14 cellular contexts compared by ENCODE assay signal in genomic region chr22:20093437-20093836, GRCh38. TPM values are rescaled to one million over a fixed set of nuclear protein-coding genes. Genes with fewer than 3 reads are reported as not detected.
DNase-seq lines count a peak whose midpoint lies in the region; ATAC-seq and TF ChIP-seq lines count a peak whose summit lies in the region.
"Had no signal": no experiment of that assay in that cellular context is flagged by ENCODE, and none has a peak within 500 bp of the region (broad histone marks: within the 10 kb centered on the region; RNA-seq: fewer than 3 reads in every experiment).

No MANE protein-coding gene starts in this region.

- H3K27ac Mint-ChIP-seq in activated CD8-positive, alpha-beta T cell treated with anti-CD3 and anti-CD28 coated beads, Interleukin-2, amount 10 ng/mL, durations not matched to agents 7 days and 5 days = peak overlapping the region; percentile 22
- no peak overlapping the region for H3K27ac Mint-ChIP-seq in activated CD8-positive, alpha-beta T cell treated with anti-CD3 and anti-CD28 coated beads for 36 hours
- H3K27ac Mint-ChIP-seq in endodermal cell = no peak overlapping the region
- H3K27ac Mint-ChIP-seq: neural progenitor cell had no signal

- H3K9me3 ChIP-seq in aorta (ENCODE audit: control insufficient read depth, low read length) = no peaks in the 10 kb centered on the region
- peaks cover 7% of the 10 kb centered on the region for H3K9me3 ChIP-seq in endodermal cell (ENCODE audit: control insufficient read depth, low read length)

- H3K36me3 Mint-ChIP-seq in activated CD8-positive, alpha-beta T cell treated with anti-CD3 and anti-CD28 coated beads, Interleukin-2, amount 10 ng/mL, durations not matched to agents 7 days and 5 days (ENCODE audit: low read depth) = peaks cover 94% of the 10 kb centered on the region
- H3K36me3 Mint-ChIP-seq in activated CD8-positive, alpha-beta T cell treated with anti-CD3 and anti-CD28 coated beads for 36 hours (ENCODE audit: low read depth) = peaks cover 91% of the 10 kb centered on the region
- H3K36me3 Mint-ChIP-seq in endodermal cell (ENCODE audit: low read depth) = peaks cover 98% of the 10 kb centered on the region

- no peak for ATAC-seq in activated CD8-positive, alpha-beta T cell treated with anti-CD3 and anti-CD28 coated beads, Interleukin-2, amount 10 ng/mL, durations not matched to agents 7 days and 5 days
- ATAC-seq in activated CD8-positive, alpha-beta T cell treated with anti-CD3 and anti-CD28 coated beads for 36 hours = no peak
- ATAC-seq in aorta (ENCODE audit: low FRiP score) (peak; percentile 86), GM21737 (IDR thresholded peaks at IDR 0.05; ENCODE audit: unreplicated experiment) (no peak)

- H3K4me1 ChIP-seq in aorta (ENCODE audit: control insufficient read depth in 1 of 2, insufficient read depth in 2 of 2, low read length in 2 of 2) (no peaks in the 10 kb centered on the region), endodermal cell (ENCODE audit: control insufficient read depth, insufficient read depth, low read length) (no peaks in the 10 kb centered on the region)
- H3K4me1 ChIP-seq: neural progenitor cell had no signal

- H3K36me3 ChIP-seq in aorta (ENCODE audit: control insufficient read depth in 1 of 2, insufficient read depth in 2 of 2, low read length in 1 of 2) = peaks cover 0 to 5% of the 10 kb centered on the region in 2 donors
- peaks cover 95% of the 10 kb centered on the region for H3K36me3 ChIP-seq in endodermal cell (ENCODE audit: control insufficient read depth, insufficient read depth, low read length)

- intact Hi-C loops in activated CD8-positive, alpha-beta T cell treated with anti-CD3 and anti-CD28 coated beads for 36 hours (cut with micrococcal nuclease) = no loop called here
- intact Hi-C loops in aorta (cut with DNase I) = no loop called here

- no peak for TF ChIP-seq CTCF in activated CD8-positive, alpha-beta T cell treated with anti-CD3 and anti-CD28 coated beads for 36 hours (IDR thresholded peaks at IDR 0.05)
- TF ChIP-seq CTCF in endodermal cell (conservative IDR thresholded peaks at IDR 0.05) = no peak

- no peaks in the 10 kb centered on the region for H3K27me3 Mint-ChIP-seq in activated CD8-positive, alpha-beta T cell treated with anti-CD3 and anti-CD28 coated beads, Interleukin-2, amount 10 ng/mL, durations not matched to agents 7 days and 5 days (ENCODE audit: low read depth)
- H3K27me3 Mint-ChIP-seq in activated CD8-positive, alpha-beta T cell treated with anti-CD3 and anti-CD28 coated beads for 36 hours = no peaks in the 10 kb centered on the region
- H3K27me3 Mint-ChIP-seq in endodermal cell (ENCODE audit: insufficient read depth) = no peaks in the 10 kb centered on the region

- POLR2A ChIA-PET in activated CD8-positive, alpha-beta T cell treated with anti-CD3 and anti-CD28 coated beads, Interleukin-2, amount 10 ng/mL, durations not matched to agents 7 days and 5 days (lab: Charles Lee) = no interaction called here
- POLR2A ChIA-PET in activated CD8-positive, alpha-beta T cell treated with anti-CD3 and anti-CD28 coated beads for 36 hours (lab: Charles Lee) = interaction anchor here (0.7 to 1.8 kb wide), 6 partner anchors 14 to 34 kb away, joined by 3 to 5 read pairs (median 4); partner anchors contain the start of genes DGCR8 and RANBP1

- no peaks in the 10 kb centered on the region for H3K27me3 ChIP-seq in aorta (ENCODE audit: control insufficient read depth in 1 of 2, insufficient read depth in 2 of 2, low read length in 1 of 2)
- no peaks in the 10 kb centered on the region for H3K27me3 ChIP-seq in endodermal cell (ENCODE audit: control insufficient read depth, insufficient read depth, low read length, poor library complexity, severe bottlenecking)
- H3K27me3 ChIP-seq: neural progenitor cell had no signal

- H3K4me3 Mint-ChIP-seq in activated CD8-positive, alpha-beta T cell treated with anti-CD3 and anti-CD28 coated beads, Interleukin-2, amount 10 ng/mL, durations not matched to agents 7 days and 5 days = no peak overlapping the region
- H3K4me3 Mint-ChIP-seq in activated CD8-positive, alpha-beta T cell treated with anti-CD3 and anti-CD28 coated beads for 36 hours = no peak overlapping the region
- no peak overlapping the region for H3K4me3 Mint-ChIP-seq in endodermal cell
- H3K4me3 Mint-ChIP-seq: neural progenitor cell had no signal

- peak overlapping the region in 1 of 2 donors; percentile 49 for H3K27ac ChIP-seq in aorta (ENCODE audit: low read depth in 1 of 2, low read length in 2 of 2)
- H3K27ac ChIP-seq in endodermal cell (ENCODE audit: low read depth, low read length) = no peak overlapping the region
- H3K27ac ChIP-seq: KMS-11, neural progenitor cell had no signal

- peaks cover 11% of the 10 kb centered on the region for H3K9me3 Mint-ChIP-seq in activated CD8-positive, alpha-beta T cell treated with anti-CD3 and anti-CD28 coated beads, Interleukin-2, amount 10 ng/mL, durations not matched to agents 7 days and 5 days (ENCODE audit: insufficient read depth)
- peaks cover 8% of the 10 kb centered on the region for H3K9me3 Mint-ChIP-seq in activated CD8-positive, alpha-beta T cell treated with anti-CD3 and anti-CD28 coated beads for 36 hours
- H3K9me3 Mint-ChIP-seq in endodermal cell = no peaks in the 10 kb centered on the region
- H3K9me3 Mint-ChIP-seq: neural progenitor cell had no signal

- peaks cover 75% of the 10 kb centered on the region for H3K4me1 Mint-ChIP-seq in activated CD8-positive, alpha-beta T cell treated with anti-CD3 and anti-CD28 coated beads, Interleukin-2, amount 10 ng/mL, durations not matched to agents 7 days and 5 days (ENCODE audit: low read depth)
- H3K4me1 Mint-ChIP-seq in activated CD8-positive, alpha-beta T cell treated with anti-CD3 and anti-CD28 coated beads for 36 hours (ENCODE audit: low read depth) = peaks cover 81% of the 10 kb centered on the region
- no peaks in the 10 kb centered on the region for H3K4me1 Mint-ChIP-seq in endodermal cell
- H3K4me1 Mint-ChIP-seq: neural progenitor cell had no signal

- WGBS in aorta, 2 donors = 4 to 12% methylated on average over 7 of the region's 7 CpGs
- WGBS in endodermal cell (ENCODE audit: insufficient coverage in 1 of 2, insufficient read length in 1 of 2), 2 experiments = 94 to 95% methylated on average over 6 to 7 of the region's 7 CpGs

- no peak overlapping the region for H3K9ac ChIP-seq in endodermal cell (ENCODE audit: extremely low read depth, low read length, poor library complexity, severe bottlenecking)
- H3K9ac ChIP-seq: KMS-11, neural progenitor cell had no signal

- no peak overlapping the region for H3K4me3 ChIP-seq in aorta (ENCODE audit: low read length in 2 of 2)
- H3K4me3 ChIP-seq in endodermal cell (ENCODE audit: low read length) = no peak overlapping the region
- H3K4me3 ChIP-seq: neural progenitor cell had no signal

- DNase-seq in activated CD8-positive, alpha-beta T cell treated with anti-CD3 and anti-CD28 coated beads, Interleukin-2, amount 10 ng/mL, durations not matched to agents 7 days and 5 days = no peak
- no peak for DNase-seq in activated CD8-positive, alpha-beta T cell treated with anti-CD3 and anti-CD28 coated beads for 36 hours
- DNase-seq in medulla oblongata (ENCODE audit: extremely low spot score) (peak; percentile 65), aorta (peak; percentile 68 to 78), endodermal cell (no peak)
- DNase-seq: activated CD4-positive, alpha-beta T cell treated with anti-CD3 and anti-CD28 coated beads for 4 hours; GF-D8; NCI-H1436 treated with DMSO at 0.1 percent for 48 hours; NCI-H526 treated with DMSO at 0.1 percent for 48 hours; T-helper 2 cell had no signal

- CTCF ChIA-PET in activated CD8-positive, alpha-beta T cell treated with anti-CD3 and anti-CD28 coated beads, Interleukin-2, amount 10 ng/mL, durations not matched to agents 7 days and 5 days (lab: Charles Lee) = interaction anchor here (1.4 kb wide), 1 partner anchor 15 kb away, joined by 3 read pairs; no protein-coding TSS in a partner anchor
- CTCF ChIA-PET in activated CD8-positive, alpha-beta T cell treated with anti-CD3 and anti-CD28 coated beads for 36 hours (lab: Charles Lee) = interaction anchor here (1.5 to 2.0 kb wide), 2 partner anchors 11 to 17 kb away, joined by 6 to 10 read pairs; no protein-coding TSS in a partner anchor

RNA-seq across cellular contexts. Expression of gene DGCR8, which starts 13.4 kb away (rescaled TPM):
- 10 to 100 TPM; 52.3 to 55.2 TPM for total RNA-seq in activated CD8-positive, alpha-beta T cell treated with anti-CD3 and anti-CD28 coated beads, Interleukin-2, amount 10 ng/mL, durations not matched to agents 7 days and 5 days
- total RNA-seq in activated CD8-positive, alpha-beta T cell treated with anti-CD3 and anti-CD28 coated beads for 36 hours = 10 to 100 TPM; 35.0 to 38.8 TPM
- total RNA-seq in aorta (10 to 100 TPM; 31.9 to 43.9 TPM), endodermal cell (10 to 100 TPM; 61.3 to 76.1 TPM)
- polyA plus RNA-seq in aorta = 10 to 100 TPM in 1 of 2 donors, 1 to 10 TPM in 1; 5.5 to 22.5 TPM
- polyA plus RNA-seq in endodermal cell (2013, experiment 1 of 2) = 43.6 TPM
- polyA plus RNA-seq in endodermal cell (2013, experiment 2 of 2) = 34.4 TPM

RNA-seq across cellular contexts. Expression of gene RANBP1, which starts 22.5 kb away (rescaled TPM):
- total RNA-seq in activated CD8-positive, alpha-beta T cell treated with anti-CD3 and anti-CD28 coated beads, Interleukin-2, amount 10 ng/mL, durations not matched to agents 7 days and 5 days = 100 to 1,000 TPM; 320 to 332 TPM
- total RNA-seq in activated CD8-positive, alpha-beta T cell treated with anti-CD3 and anti-CD28 coated beads for 36 hours = 100 to 1,000 TPM; 411 to 412 TPM
- 10 to 100 TPM; 49.8 to 54.7 TPM for total RNA-seq in aorta
- 10 to 100 TPM; 57.6 to 75.0 TPM for polyA plus RNA-seq in aorta
- 100 to 1,000 TPM; 320 to 415 TPM for total RNA-seq in endodermal cell
- 514 TPM for polyA plus RNA-seq in endodermal cell (2013, experiment 1 of 2)
- polyA plus RNA-seq in endodermal cell (2013, experiment 2 of 2) = 506 TPM

RNA-seq across cellular contexts. Expression of gene TRMT2A, which starts 23.6 kb away (rescaled TPM):
- 100 to 1,000 TPM in 1 of 2 experiments, 10 to 100 TPM in 1; 92.1 to 102 TPM for total RNA-seq in activated CD8-positive, alpha-beta T cell treated with anti-CD3 and anti-CD28 coated beads, Interleukin-2, amount 10 ng/mL, durations not matched to agents 7 days and 5 days
- 100 to 1,000 TPM; 101 to 105 TPM for total RNA-seq in activated CD8-positive, alpha-beta T cell treated with anti-CD3 and anti-CD28 coated beads for 36 hours
- 10 to 100 TPM; 42.5 to 49.8 TPM for total RNA-seq in aorta
- 100 to 1,000 TPM in 1 of 2 donors, 10 to 100 TPM in 1; 15.9 to 152 TPM for polyA plus RNA-seq in aorta
- 10 to 100 TPM; 45.6 to 55.2 TPM for total RNA-seq in endodermal cell
- 44.3 TPM for polyA plus RNA-seq in endodermal cell (2013, experiment 1 of 2)
- 33.8 TPM for polyA plus RNA-seq in endodermal cell (2013, experiment 2 of 2)

RNA-seq across cellular contexts. Expression of gene ZDHHC8, which starts 38.2 kb away (rescaled TPM):
- 10 to 100 TPM; 60.5 to 65.5 TPM for total RNA-seq in activated CD8-positive, alpha-beta T cell treated with anti-CD3 and anti-CD28 coated beads, Interleukin-2, amount 10 ng/mL, durations not matched to agents 7 days and 5 days
- total RNA-seq in activated CD8-positive, alpha-beta T cell treated with anti-CD3 and anti-CD28 coated beads for 36 hours = 10 to 100 TPM; 44.5 to 44.8 TPM
- total RNA-seq in aorta (10 to 100 TPM; 56.0 to 71.9 TPM), endodermal cell (10 to 100 TPM; 82.2 to 82.3 TPM)
- polyA plus RNA-seq in aorta = 10 to 100 TPM in 1 of 2 donors, 1 to 10 TPM in 1; 6.3 to 37.1 TPM
- polyA plus RNA-seq in endodermal cell (2013, experiment 1 of 2) = 70.4 TPM
- 56.8 TPM for polyA plus RNA-seq in endodermal cell (2013, experiment 2 of 2)

RNA-seq across cellular contexts. Expression of gene CCDC188, which starts 57.4 kb away (rescaled TPM):
- not detected for total RNA-seq in activated CD8-positive, alpha-beta T cell treated with anti-CD3 and anti-CD28 coated beads, Interleukin-2, amount 10 ng/mL, durations not matched to agents 7 days and 5 days
- total RNA-seq in activated CD8-positive, alpha-beta T cell treated with anti-CD3 and anti-CD28 coated beads for 36 hours = not detected
- total RNA-seq in aorta (1 to 10 TPM in 1 of 2 donors, under 1 TPM in 1; 0.78 to 4.0 TPM), endodermal cell (not detected)
- polyA plus RNA-seq in aorta = not detected
- polyA plus RNA-seq in endodermal cell (2013, experiment 1 of 2) = 2.2 TPM
- polyA plus RNA-seq in endodermal cell (2013, experiment 2 of 2) = 0.87 TPM
- total RNA-seq: A172 had no signal

Comparison
In these comparisons a context has a peak if more than half of its experiments do, and no peak if none do; other contexts are left out.
1. DNase-seq: peak in medulla oblongata (single experiment) and aorta (2 of 2); none in activated CD8-positive, alpha-beta T cell treated with anti-CD3 and anti-CD28 coated beads, Interleukin-2, amount 10 ng/mL, durations not matched to agents 7 days and 5 days (single experiment), activated CD8-positive, alpha-beta T cell treated with anti-CD3 and anti-CD28 coated beads for 36 hours (single experiment) and endodermal cell (single experiment).
2. RNA of gene RANBP1, which starts 22.5 kb away (total RNA-seq): 320 to 415 TPM in endodermal cell, 411 to 412 TPM in activated CD8-positive, alpha-beta T cell treated with anti-CD3 and anti-CD28 coated beads for 36 hours and 320 to 332 TPM in activated CD8-positive, alpha-beta T cell treated with anti-CD3 and anti-CD28 coated beads, Interleukin-2, amount 10 ng/mL, durations not matched to agents 7 days and 5 days; 49.8 to 54.7 TPM in aorta; every median in the first group is over 4 times any median in the second.